Comparison of ENCODE assay signal across 8 cellular contexts in genomic region chr11:128582496-128583366, GRCh38. TPM values are rescaled to one million over a fixed set of nuclear protein-coding genes. Genes with fewer than 3 reads are reported as not detected.
DNase-seq lines count a peak whose midpoint lies in the region; ATAC-seq and TF ChIP-seq lines count a peak whose summit lies in the region.

No MANE protein-coding gene starts in this region.

- no peak overlapping the region for H3K9ac ChIP-seq in SK-N-SH

- H3K27ac Mint-ChIP-seq in activated CD8-positive, alpha-beta T cell treated with anti-CD3 and anti-CD28 coated beads for 36 hours: peak overlapping the region; percentile 72
- H3K27ac Mint-ChIP-seq in activated CD8-positive, alpha-beta T cell treated with anti-CD3 and anti-CD28 coated beads, Interleukin-2, amount 10 ng/mL, durations not matched to agents 7 days and 5 days: no peak overlapping the region

- no peak for TF ChIP-seq RAD21 in SK-N-SH (IDR thresholded peaks at IDR 0.05; ENCODE audit: low read length)

- no peaks in the 10 kb centered on the region for H3K36me3 ChIP-seq in SK-N-SH (replicated peaks in 1 of 2; ENCODE audit: control insufficient read depth in 1 of 2, insufficient read depth in 2 of 2, low read length in 1 of 2)
- H3K36me3 ChIP-seq in left ventricle myocardium inferior: no peaks in the 10 kb centered on the region

- no peaks in the 10 kb centered on the region for H3K79me2 ChIP-seq in SK-N-SH (ENCODE audit: insufficient read depth)

- H3K4me2 ChIP-seq in SK-N-SH: peak overlapping the region; percentile 46; the same call in 1 of the 2 replicates

- peak overlapping the region; percentile 16 to 50; a peak in 2 of 4 replicates for H3K27ac ChIP-seq in SK-N-SH (ENCODE audit: low read depth in 2 of 2, low read length in 1 of 2)
- peak overlapping the region; percentile 22 for H3K27ac ChIP-seq in left ventricle myocardium inferior (replicated peaks)

- H3K4me3 ChIP-seq in SK-N-SH (ENCODE audit: low read depth in 2 of 2, low read length in 1 of 2): no peak overlapping the region
- no peak overlapping the region for H3K4me3 ChIP-seq in left ventricle myocardium inferior

- peaks cover 4% of the 10 kb centered on the region for H3F3A ChIP-seq in SK-N-SH (replicated peaks; ENCODE audit: insufficient read depth)

- H3K9me3 ChIP-seq in SK-N-SH (no peaks in the 10 kb centered on the region), left ventricle myocardium inferior (replicated peaks) (no peaks in the 10 kb centered on the region)

- CTCF ChIA-PET in activated CD8-positive, alpha-beta T cell treated with anti-CD3 and anti-CD28 coated beads for 36 hours (lab: Charles Lee): interaction anchor here (1.3 to 2.6 kb wide), 3 partner anchors 9 to 30 kb away, joined by 4 to 9 read pairs (median 4); no protein-coding TSS in a partner anchor
- CTCF ChIA-PET in activated CD8-positive, alpha-beta T cell treated with anti-CD3 and anti-CD28 coated beads, Interleukin-2, amount 10 ng/mL, durations not matched to agents 7 days and 5 days (lab: Charles Lee): interaction anchor here (0.9 to 1.5 kb wide), 3 partner anchors 16 to 21 kb away, joined by 3 to 5 read pairs (median 3); no protein-coding TSS in a partner anchor
- CTCF ChIA-PET in SK-N-SH (lab: Yijun Ruan, JAX): no interaction called here

- POLR2A ChIA-PET in activated CD8-positive, alpha-beta T cell treated with anti-CD3 and anti-CD28 coated beads for 36 hours (lab: Charles Lee): interaction anchor here (1.4 to 1.9 kb wide), 3 partner anchors 10 to 57 kb away, joined by 3 to 4 read pairs (median 4); no protein-coding TSS in a partner anchor
- POLR2A ChIA-PET in activated CD8-positive, alpha-beta T cell treated with anti-CD3 and anti-CD28 coated beads, Interleukin-2, amount 10 ng/mL, durations not matched to agents 7 days and 5 days (lab: Charles Lee): no interaction called here
- POLR2A ChIA-PET in SK-N-SH (lab: Yijun Ruan, JAX): no interaction called here

- no peak overlapping the region; the same call in 1 of the 2 replicates for H2AFZ ChIP-seq in SK-N-SH (ENCODE audit: low read depth)

- H3K4me1 Mint-ChIP-seq in activated CD8-positive, alpha-beta T cell treated with anti-CD3 and anti-CD28 coated beads for 36 hours (ENCODE audit: low read depth): peaks cover 47% of the 10 kb centered on the region
- H3K4me1 Mint-ChIP-seq in activated CD8-positive, alpha-beta T cell treated with anti-CD3 and anti-CD28 coated beads, Interleukin-2, amount 10 ng/mL, durations not matched to agents 7 days and 5 days (ENCODE audit: low read depth): peaks cover 29% of the 10 kb centered on the region

- no peaks in the 10 kb centered on the region for H4K20me1 ChIP-seq in SK-N-SH (ENCODE audit: insufficient read depth)

- peak overlapping the region; percentile 55 for H3K4me3 Mint-ChIP-seq in activated CD8-positive, alpha-beta T cell treated with anti-CD3 and anti-CD28 coated beads for 36 hours
- no peak overlapping the region for H3K4me3 Mint-ChIP-seq in activated CD8-positive, alpha-beta T cell treated with anti-CD3 and anti-CD28 coated beads, Interleukin-2, amount 10 ng/mL, durations not matched to agents 7 days and 5 days

- no peak for ATAC-seq in activated CD8-positive, alpha-beta T cell treated with anti-CD3 and anti-CD28 coated beads for 36 hours
- ATAC-seq in activated CD8-positive, alpha-beta T cell treated with anti-CD3 and anti-CD28 coated beads, Interleukin-2, amount 10 ng/mL, durations not matched to agents 7 days and 5 days: no peak
- ATAC-seq in HG03521 (IDR thresholded peaks at IDR 0.05; ENCODE audit: unreplicated experiment): no peak

- H3K27me3 ChIP-seq in SK-N-SH (ENCODE audit: insufficient read depth) (no peaks in the 10 kb centered on the region; the same call in 1 of the 2 replicates), left ventricle myocardium inferior (ENCODE audit: low read depth) (no peaks in the 10 kb centered on the region)

- no peaks in the 10 kb centered on the region for H3K9me2 ChIP-seq in SK-N-SH

- no peaks in the 10 kb centered on the region for H3K36me3 Mint-ChIP-seq in activated CD8-positive, alpha-beta T cell treated with anti-CD3 and anti-CD28 coated beads for 36 hours (ENCODE audit: low read depth)
- H3K36me3 Mint-ChIP-seq in activated CD8-positive, alpha-beta T cell treated with anti-CD3 and anti-CD28 coated beads, Interleukin-2, amount 10 ng/mL, durations not matched to agents 7 days and 5 days (ENCODE audit: low read depth): no peaks in the 10 kb centered on the region

- H3K4me1 ChIP-seq in SK-N-SH (ENCODE audit: control insufficient read depth in 1 of 2, insufficient read depth in 2 of 2, low read depth in 1 of 2, low read length in 1 of 2): no peaks in the 10 kb centered on the region; a peak in 1 of 4 replicates
- H3K4me1 ChIP-seq in left ventricle myocardium inferior: peaks cover 81% of the 10 kb centered on the region

- DNase-seq in activated CD8-positive, alpha-beta T cell treated with anti-CD3 and anti-CD28 coated beads for 36 hours: peak; percentile 35
- DNase-seq in activated CD8-positive, alpha-beta T cell treated with anti-CD3 and anti-CD28 coated beads, Interleukin-2, amount 10 ng/mL, durations not matched to agents 7 days and 5 days: no peak
- DNase-seq in SK-N-SH: no peak
- DNase-seq in left ventricle myocardium inferior: no peak
- peak; percentile 89 for DNase-seq in stromal cell of bone marrow (ENCODE audit: low read depth)
- no peak for DNase-seq in activated CD4-positive, alpha-beta T cell treated with anti-CD3 and anti-CD28 coated beads for 4 hours
- no peak for DNase-seq in NK-92 (lab: John Stamatoyannopoulos, UW; ENCODE audit: unreplicated experiment)

- H3K27me3 Mint-ChIP-seq in activated CD8-positive, alpha-beta T cell treated with anti-CD3 and anti-CD28 coated beads for 36 hours: no peaks in the 10 kb centered on the region
- no peaks in the 10 kb centered on the region for H3K27me3 Mint-ChIP-seq in activated CD8-positive, alpha-beta T cell treated with anti-CD3 and anti-CD28 coated beads, Interleukin-2, amount 10 ng/mL, durations not matched to agents 7 days and 5 days (ENCODE audit: low read depth)

- intact Hi-C loops in activated CD8-positive, alpha-beta T cell treated with anti-CD3 and anti-CD28 coated beads for 36 hours (cut with micrococcal nuclease): loop anchor here (5.0 kb wide), 1 partner anchor 55 kb away; no protein-coding TSS in a partner anchor
- intact Hi-C loops in left ventricle myocardium inferior (cut with micrococcal nuclease): no loop called here

- peak in 1 of 2 experiments; percentile 22; a peak in 1 of 4 replicates for TF ChIP-seq EP300 in SK-N-SH (IDR thresholded peaks at IDR 0.05; ENCODE audit: borderline replicate concordance in 1 of 2, low read depth in 1 of 2, low read length in 1 of 2)

- WGBS in SK-N-SH (ENCODE audit: low lambda C conversion rate): 43% methylated on average over 8 of the region's 8 CpGs

- no peak for TF ChIP-seq CTCF in activated CD8-positive, alpha-beta T cell treated with anti-CD3 and anti-CD28 coated beads for 36 hours (IDR thresholded peaks at IDR 0.05)
- TF ChIP-seq CTCF in SK-N-SH (IDR thresholded peaks at IDR 0.05): no peak
- TF ChIP-seq CTCF in left ventricle myocardium inferior (IDR thresholded peaks at IDR 0.05; ENCODE audit: borderline replicate concordance): no peak

- no peaks in the 10 kb centered on the region for H3K9me3 Mint-ChIP-seq in activated CD8-positive, alpha-beta T cell treated with anti-CD3 and anti-CD28 coated beads for 36 hours
- H3K9me3 Mint-ChIP-seq in activated CD8-positive, alpha-beta T cell treated with anti-CD3 and anti-CD28 coated beads, Interleukin-2, amount 10 ng/mL, durations not matched to agents 7 days and 5 days (ENCODE audit: insufficient read depth): no peaks in the 10 kb centered on the region

TF ChIP-seq in SK-N-SH, 30 proteins besides CTCF, POLR2A, EP300 and RAD21 (continues in another document):
- peak; percentile 62 for TF ChIP-seq NFIC (IDR thresholded peaks at IDR 0.05; ENCODE audit: borderline replicate concordance)
- TF ChIP-seq, protein P1, sequence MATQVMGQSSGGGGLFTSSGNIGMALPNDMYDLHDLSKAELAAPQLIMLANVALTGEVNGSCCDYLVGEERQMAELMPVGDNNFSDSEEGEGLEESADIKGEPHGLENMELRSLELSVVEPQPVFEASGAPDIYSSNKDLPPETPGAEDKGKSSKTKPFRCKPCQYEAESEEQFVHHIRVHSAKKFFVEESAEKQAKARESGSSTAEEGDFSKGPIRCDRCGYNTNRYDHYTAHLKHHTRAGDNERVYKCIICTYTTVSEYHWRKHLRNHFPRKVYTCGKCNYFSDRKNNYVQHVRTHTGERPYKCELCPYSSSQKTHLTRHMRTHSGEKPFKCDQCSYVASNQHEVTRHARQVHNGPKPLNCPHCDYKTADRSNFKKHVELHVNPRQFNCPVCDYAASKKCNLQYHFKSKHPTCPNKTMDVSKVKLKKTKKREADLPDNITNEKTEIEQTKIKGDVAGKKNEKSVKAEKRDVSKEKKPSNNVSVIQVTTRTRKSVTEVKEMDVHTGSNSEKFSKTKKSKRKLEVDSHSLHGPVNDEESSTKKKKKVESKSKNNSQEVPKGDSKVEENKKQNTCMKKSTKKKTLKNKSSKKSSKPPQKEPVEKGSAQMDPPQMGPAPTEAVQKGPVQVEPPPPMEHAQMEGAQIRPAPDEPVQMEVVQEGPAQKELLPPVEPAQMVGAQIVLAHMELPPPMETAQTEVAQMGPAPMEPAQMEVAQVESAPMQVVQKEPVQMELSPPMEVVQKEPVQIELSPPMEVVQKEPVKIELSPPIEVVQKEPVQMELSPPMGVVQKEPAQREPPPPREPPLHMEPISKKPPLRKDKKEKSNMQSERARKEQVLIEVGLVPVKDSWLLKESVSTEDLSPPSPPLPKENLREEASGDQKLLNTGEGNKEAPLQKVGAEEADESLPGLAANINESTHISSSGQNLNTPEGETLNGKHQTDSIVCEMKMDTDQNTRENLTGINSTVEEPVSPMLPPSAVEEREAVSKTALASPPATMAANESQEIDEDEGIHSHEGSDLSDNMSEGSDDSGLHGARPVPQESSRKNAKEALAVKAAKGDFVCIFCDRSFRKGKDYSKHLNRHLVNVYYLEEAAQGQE (IDR thresholded peaks at IDR 0.05; ENCODE audit: low read depth, low read length): no peak

RNA-seq across cellular contexts. Expression of gene ETS1, which starts 4.6 kb away (rescaled TPM):
- 100 to 1,000 TPM; 527 to 532 TPM for total RNA-seq in activated CD8-positive, alpha-beta T cell treated with anti-CD3 and anti-CD28 coated beads for 36 hours
- 100 to 1,000 TPM; 456 to 467 TPM for total RNA-seq in activated CD8-positive, alpha-beta T cell treated with anti-CD3 and anti-CD28 coated beads, Interleukin-2, amount 10 ng/mL, durations not matched to agents 7 days and 5 days
- polyA plus RNA-seq in SK-N-SH (2012; rRNA removed): 14.5 and 17.4 TPM in 2 replicates
- 14.8 and 15.5 TPM in 2 replicates for polyA plus RNA-seq in SK-N-SH (2012; cell fraction: cytosol; rRNA removed)
- 11.9 and 17.6 TPM in 2 replicates for polyA plus RNA-seq in SK-N-SH (2012; cell fraction: nucleus; rRNA removed)
- 45.3 TPM for total RNA-seq in left ventricle myocardium inferior

Comparison
In these comparisons a context has a peak if more than half of its experiments do, and no peak if none do; other contexts are left out.
1. DNase-seq: peak in activated CD8-positive, alpha-beta T cell treated with anti-CD3 and anti-CD28 coated beads for 36 hours (single experiment) and stromal cell of bone marrow (single experiment); none in activated CD8-positive, alpha-beta T cell treated with anti-CD3 and anti-CD28 coated beads, Interleukin-2, amount 10 ng/mL, durations not matched to agents 7 days and 5 days (single experiment), SK-N-SH (single experiment), left ventricle myocardium inferior (single experiment), activated CD4-positive, alpha-beta T cell treated with anti-CD3 and anti-CD28 coated beads for 4 hours (0 of 2) and NK-92 (single experiment).